In the genomic region with DNA sequence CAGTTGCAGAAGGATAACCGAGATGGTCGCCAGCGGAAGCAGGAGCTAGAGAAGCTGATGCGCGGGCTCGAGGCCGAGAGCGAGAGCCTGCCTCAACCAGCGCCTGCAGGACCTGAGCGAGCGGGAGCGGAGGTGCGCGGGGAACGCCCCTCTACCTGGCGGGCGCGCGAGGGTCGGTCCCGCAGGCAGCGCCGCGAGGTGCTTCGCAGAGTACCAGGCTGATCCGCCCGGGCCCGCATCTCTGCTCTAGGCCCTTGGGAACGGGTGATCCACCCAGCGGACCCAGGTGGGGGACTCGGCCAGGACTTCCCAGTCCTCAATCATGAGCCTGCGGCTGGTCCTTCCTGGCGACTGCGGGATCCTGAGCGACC, we compare ENCODE assay signal across 8 cellular contexts.
DNase-seq lines count a peak whose midpoint lies in the region; ATAC-seq and TF ChIP-seq lines count a peak whose summit lies in the region.
"Not testable (repeated sequence)": the region's sequence is repeated elsewhere in the genome, so short reads cannot be mapped to it uniquely, and the experiment has no call there.

No MANE protein-coding gene starts in this region.

- H2AFZ ChIP-seq in smooth muscle cell (ENCODE audit: low read depth), result not testable (repeated sequence)

- H3K4me3 ChIP-seq in NT2/D1 (ENCODE audit: insufficient read length, low read depth), result peak overlapping the region; percentile 21
- peak overlapping the region; percentile 31 to 51 for H3K4me3 ChIP-seq in esophagus (ENCODE audit: low read depth in 1 of 2, low read length in 2 of 2)
- H3K4me3 ChIP-seq in lung, result peak overlapping the region; percentile 34
- H3K4me3 ChIP-seq in smooth muscle cell, result peak overlapping the region; percentile 63

- not testable (repeated sequence) for H3K4me1 Mint-ChIP-seq in activated T-helper 17 cell treated with anti-CD3 and anti-CD28 coated beads, Interleukin-2, amount 50 U/mL, for 72 hours

- not testable (repeated sequence) for H3K36me3 ChIP-seq in NT2/D1 (ENCODE audit: insufficient read depth, insufficient read length, low read length); esophagus (ENCODE audit: control insufficient read depth in 2 of 2, insufficient read depth in 2 of 2, low read length in 1 of 2); lung (ENCODE audit: control insufficient read depth in 2 of 2, insufficient read depth in 2 of 2, low read length in 2 of 2); smooth muscle cell (ENCODE audit: low read depth)

- not testable (repeated sequence) for H3K9me3 Mint-ChIP-seq in activated T-helper 17 cell treated with anti-CD3 and anti-CD28 coated beads, Interleukin-2, amount 50 U/mL, for 72 hours

- peak overlapping the region; percentile 56 for H3K27ac ChIP-seq in C4-2B
- peak overlapping the region; percentile 92 to 93 for H3K27ac ChIP-seq in esophagus (ENCODE audit: low read depth in 2 of 2, low read length in 1 of 2)
- H3K27ac ChIP-seq in lung (ENCODE audit: low read depth in 1 of 2, low read length in 1 of 2), result peak overlapping the region in 1 of 2 donors; percentile 63
- not testable (repeated sequence) for H3K27ac ChIP-seq in smooth muscle cell (ENCODE audit: low read depth)

- H3F3A ChIP-seq in smooth muscle cell (ENCODE audit: low read depth), result not testable (repeated sequence)

- H3K79me2 ChIP-seq in smooth muscle cell (ENCODE audit: low read depth), result not testable (repeated sequence)

- H3K36me3 Mint-ChIP-seq in activated T-helper 17 cell treated with anti-CD3 and anti-CD28 coated beads, Interleukin-2, amount 50 U/mL, for 72 hours (ENCODE audit: low read depth), result not testable (repeated sequence)

- H3K4me1 ChIP-seq in NT2/D1 (ENCODE audit: insufficient read depth, insufficient read length); esophagus (ENCODE audit: control insufficient read depth in 2 of 2, insufficient read depth in 2 of 2, low read length in 1 of 2); lung (ENCODE audit: control insufficient read depth in 2 of 2, insufficient read depth in 2 of 2, low read length in 2 of 2); smooth muscle cell (ENCODE audit: low read depth): not testable (repeated sequence)

- H3K27ac Mint-ChIP-seq in activated T-helper 17 cell treated with anti-CD3 and anti-CD28 coated beads, Interleukin-2, amount 50 U/mL, for 72 hours, result not testable (repeated sequence)

- not testable (repeated sequence) for TF ChIP-seq CTCF in C4-2B (conservative IDR thresholded peaks at IDR 0.05); lung (IDR thresholded peaks at IDR 0.05; ENCODE audit: control extremely low read depth, extremely low read depth); smooth muscle cell (IDR thresholded peaks at IDR 0.05; ENCODE audit: borderline replicate concordance, insufficient read depth, poor library complexity, severe bottlenecking)

- H3K27me3 ChIP-seq in NT2/D1 (ENCODE audit: insufficient read depth, insufficient read length); esophagus (ENCODE audit: control insufficient read depth in 1 of 2, insufficient read depth in 2 of 2, low read length in 2 of 2); lung (ENCODE audit: control insufficient read depth, insufficient read depth): not testable (repeated sequence)
- H3K27me3 ChIP-seq in smooth muscle cell (ENCODE audit: low read depth), result peaks cover 22% of the 10 kb centered on the region

- peak overlapping the region; percentile 84 for H3K4me3 Mint-ChIP-seq in activated T-helper 17 cell treated with anti-CD3 and anti-CD28 coated beads, Interleukin-2, amount 50 U/mL, for 72 hours

- H4K20me1 ChIP-seq in smooth muscle cell (ENCODE audit: low read depth), result not testable (repeated sequence)

- H3K9ac ChIP-seq in NT2/D1 (ENCODE audit: insufficient read length, low read depth); smooth muscle cell (ENCODE audit: low read depth): not testable (repeated sequence)

- peak overlapping the region; percentile 83 for H3K4me2 ChIP-seq in smooth muscle cell

- ATAC-seq in GM19467 (IDR thresholded peaks at IDR 0.05; ENCODE audit: unreplicated experiment), result peak; percentile 11
- ATAC-seq in HG02981 (IDR thresholded peaks at IDR 0.05; ENCODE audit: unreplicated experiment), result peak; percentile 11
- peak; percentile 16 for ATAC-seq in activated T-helper 17 cell treated with anti-CD3 and anti-CD28 coated beads, Interleukin-2, amount 50 U/mL, for 72 hours (replicated peaks)
- peak; percentile 4 for ATAC-seq in lung (ENCODE audit: insufficient read depth, low FRiP score)

- 1% methylated on average over 15 to 25 of the region's 35 CpGs for WGBS in esophagus, 2 donors
- 0% methylated on average over 10 to 25 of the region's 35 CpGs for WGBS in lung, 2 donors
- WGBS in smooth muscle cell (ENCODE audit: low lambda C conversion rate), result 0% methylated on average over 8 of the region's 35 CpGs

- H3K9me3 ChIP-seq in NT2/D1 (ENCODE audit: insufficient read depth, low read length); esophagus (ENCODE audit: control insufficient read depth in 2 of 2, insufficient read depth in 1 of 2, low read depth in 1 of 2, low read length in 1 of 2); lung (ENCODE audit: control insufficient read depth in 2 of 2, insufficient read depth in 1 of 2, low read length in 1 of 2); smooth muscle cell (replicated peaks; ENCODE audit: low read depth): not testable (repeated sequence)

- not testable (repeated sequence) for DNase-seq in NT2/D1 (ENCODE audit: low read depth, low spot score); lung (ENCODE audit: low spot score); smooth muscle cell (lab: John Stamatoyannopoulos, UW; ENCODE audit: unreplicated experiment)

- not testable (repeated sequence) for H3K27me3 Mint-ChIP-seq in activated T-helper 17 cell treated with anti-CD3 and anti-CD28 coated beads, Interleukin-2, amount 50 U/mL, for 72 hours
